Comparison of ENCODE assay signal across 1 cellular context in the genomic region with DNA sequence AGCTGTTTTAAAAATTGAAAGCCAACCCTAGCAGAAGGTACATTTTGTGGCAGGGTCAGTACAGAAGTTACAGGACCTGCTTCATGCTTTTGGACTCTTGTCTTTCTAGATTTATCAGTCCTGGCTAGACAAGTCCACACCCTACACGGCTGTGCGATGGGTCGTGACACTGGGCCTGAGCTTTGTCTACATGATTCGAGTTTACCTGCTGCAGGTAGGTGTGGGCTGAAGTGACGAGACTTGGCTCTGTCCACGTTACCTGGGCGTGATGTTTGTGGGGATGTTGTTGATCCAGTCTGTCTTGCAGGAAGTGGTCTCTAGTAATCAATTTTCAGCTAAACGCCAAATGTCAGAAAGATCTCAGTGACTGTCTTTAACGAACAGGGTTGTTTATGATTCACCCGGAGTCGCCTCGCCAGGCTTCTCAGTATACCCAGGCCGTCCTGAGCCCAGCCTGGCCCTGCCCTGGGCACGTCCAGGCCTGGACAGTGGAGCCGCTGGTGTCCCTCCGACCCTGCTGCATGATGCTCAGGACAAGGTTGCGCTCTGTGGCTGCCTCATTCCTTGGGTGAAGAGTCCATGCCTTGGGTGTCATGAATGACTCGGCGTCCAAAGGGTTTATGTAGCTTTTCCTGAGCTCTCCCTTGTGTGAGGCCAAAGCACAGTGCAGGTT.
TF ChIP-seq lines count a peak whose summit lies in the region.

No MANE protein-coding gene starts in this region.

TF ChIP-seq in WTC11, 78 proteins besides CTCF, POLR2A, EP300 and RAD21 (continued from another document):
- TF ChIP-seq ZBTB21 (CRISPR knock-in tag; IDR thresholded peaks at IDR 0.05; ENCODE audit: borderline replicate concordance) (no peak), SMAD3 (CRISPR knock-in tag; IDR thresholded peaks at IDR 0.05; ENCODE audit: borderline replicate concordance) (no peak), CBFB (CRISPR knock-in tag; IDR thresholded peaks at IDR 0.05; ENCODE audit: low read depth) (no peak), ZNF512 (CRISPR knock-in tag; IDR thresholded peaks at IDR 0.05; ENCODE audit: borderline replicate concordance) (no peak), FOXP4 (CRISPR knock-in tag; IDR thresholded peaks at IDR 0.05) (no peak), ELF4 (CRISPR knock-in tag; IDR thresholded peaks at IDR 0.05; ENCODE audit: low read depth) (no peak)
- TF ChIP-seq, protein P1, sequence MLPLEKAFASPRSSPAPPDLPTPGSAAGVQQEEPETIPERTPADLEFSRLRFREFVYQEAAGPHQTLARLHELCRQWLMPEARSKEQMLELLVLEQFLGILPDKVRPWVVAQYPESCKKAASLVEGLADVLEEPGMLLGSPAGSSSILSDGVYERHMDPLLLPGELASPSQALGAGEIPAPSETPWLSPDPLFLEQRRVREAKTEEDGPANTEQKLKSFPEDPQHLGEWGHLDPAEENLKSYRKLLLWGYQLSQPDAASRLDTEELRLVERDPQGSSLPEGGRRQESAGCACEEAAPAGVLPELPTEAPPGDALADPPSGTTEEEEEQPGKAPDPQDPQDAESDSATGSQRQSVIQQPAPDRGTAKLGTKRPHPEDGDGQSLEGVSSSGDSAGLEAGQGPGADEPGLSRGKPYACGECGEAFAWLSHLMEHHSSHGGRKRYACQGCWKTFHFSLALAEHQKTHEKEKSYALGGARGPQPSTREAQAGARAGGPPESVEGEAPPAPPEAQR (CRISPR knock-in tag; IDR thresholded peaks at IDR 0.05): no peak
- TF ChIP-seq, protein P2, sequence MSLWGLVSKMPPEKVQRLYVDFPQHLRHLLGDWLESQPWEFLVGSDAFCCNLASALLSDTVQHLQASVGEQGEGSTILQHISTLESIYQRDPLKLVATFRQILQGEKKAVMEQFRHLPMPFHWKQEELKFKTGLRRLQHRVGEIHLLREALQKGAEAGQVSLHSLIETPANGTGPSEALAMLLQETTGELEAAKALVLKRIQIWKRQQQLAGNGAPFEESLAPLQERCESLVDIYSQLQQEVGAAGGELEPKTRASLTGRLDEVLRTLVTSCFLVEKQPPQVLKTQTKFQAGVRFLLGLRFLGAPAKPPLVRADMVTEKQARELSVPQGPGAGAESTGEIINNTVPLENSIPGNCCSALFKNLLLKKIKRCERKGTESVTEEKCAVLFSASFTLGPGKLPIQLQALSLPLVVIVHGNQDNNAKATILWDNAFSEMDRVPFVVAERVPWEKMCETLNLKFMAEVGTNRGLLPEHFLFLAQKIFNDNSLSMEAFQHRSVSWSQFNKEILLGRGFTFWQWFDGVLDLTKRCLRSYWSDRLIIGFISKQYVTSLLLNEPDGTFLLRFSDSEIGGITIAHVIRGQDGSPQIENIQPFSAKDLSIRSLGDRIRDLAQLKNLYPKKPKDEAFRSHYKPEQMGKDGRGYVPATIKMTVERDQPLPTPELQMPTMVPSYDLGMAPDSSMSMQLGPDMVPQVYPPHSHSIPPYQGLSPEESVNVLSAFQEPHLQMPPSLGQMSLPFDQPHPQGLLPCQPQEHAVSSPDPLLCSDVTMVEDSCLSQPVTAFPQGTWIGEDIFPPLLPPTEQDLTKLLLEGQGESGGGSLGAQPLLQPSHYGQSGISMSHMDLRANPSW (CRISPR knock-in tag; conservative IDR thresholded peaks at IDR 0.05; ENCODE audit: low read depth): no peak
- TF ChIP-seq, protein P3, sequence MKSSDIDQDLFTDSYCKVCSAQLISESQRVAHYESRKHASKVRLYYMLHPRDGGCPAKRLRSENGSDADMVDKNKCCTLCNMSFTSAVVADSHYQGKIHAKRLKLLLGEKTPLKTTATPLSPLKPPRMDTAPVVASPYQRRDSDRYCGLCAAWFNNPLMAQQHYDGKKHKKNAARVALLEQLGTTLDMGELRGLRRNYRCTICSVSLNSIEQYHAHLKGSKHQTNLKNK (CRISPR knock-in tag; IDR thresholded peaks at IDR 0.05): no peak
- TF ChIP-seq, protein P4, sequence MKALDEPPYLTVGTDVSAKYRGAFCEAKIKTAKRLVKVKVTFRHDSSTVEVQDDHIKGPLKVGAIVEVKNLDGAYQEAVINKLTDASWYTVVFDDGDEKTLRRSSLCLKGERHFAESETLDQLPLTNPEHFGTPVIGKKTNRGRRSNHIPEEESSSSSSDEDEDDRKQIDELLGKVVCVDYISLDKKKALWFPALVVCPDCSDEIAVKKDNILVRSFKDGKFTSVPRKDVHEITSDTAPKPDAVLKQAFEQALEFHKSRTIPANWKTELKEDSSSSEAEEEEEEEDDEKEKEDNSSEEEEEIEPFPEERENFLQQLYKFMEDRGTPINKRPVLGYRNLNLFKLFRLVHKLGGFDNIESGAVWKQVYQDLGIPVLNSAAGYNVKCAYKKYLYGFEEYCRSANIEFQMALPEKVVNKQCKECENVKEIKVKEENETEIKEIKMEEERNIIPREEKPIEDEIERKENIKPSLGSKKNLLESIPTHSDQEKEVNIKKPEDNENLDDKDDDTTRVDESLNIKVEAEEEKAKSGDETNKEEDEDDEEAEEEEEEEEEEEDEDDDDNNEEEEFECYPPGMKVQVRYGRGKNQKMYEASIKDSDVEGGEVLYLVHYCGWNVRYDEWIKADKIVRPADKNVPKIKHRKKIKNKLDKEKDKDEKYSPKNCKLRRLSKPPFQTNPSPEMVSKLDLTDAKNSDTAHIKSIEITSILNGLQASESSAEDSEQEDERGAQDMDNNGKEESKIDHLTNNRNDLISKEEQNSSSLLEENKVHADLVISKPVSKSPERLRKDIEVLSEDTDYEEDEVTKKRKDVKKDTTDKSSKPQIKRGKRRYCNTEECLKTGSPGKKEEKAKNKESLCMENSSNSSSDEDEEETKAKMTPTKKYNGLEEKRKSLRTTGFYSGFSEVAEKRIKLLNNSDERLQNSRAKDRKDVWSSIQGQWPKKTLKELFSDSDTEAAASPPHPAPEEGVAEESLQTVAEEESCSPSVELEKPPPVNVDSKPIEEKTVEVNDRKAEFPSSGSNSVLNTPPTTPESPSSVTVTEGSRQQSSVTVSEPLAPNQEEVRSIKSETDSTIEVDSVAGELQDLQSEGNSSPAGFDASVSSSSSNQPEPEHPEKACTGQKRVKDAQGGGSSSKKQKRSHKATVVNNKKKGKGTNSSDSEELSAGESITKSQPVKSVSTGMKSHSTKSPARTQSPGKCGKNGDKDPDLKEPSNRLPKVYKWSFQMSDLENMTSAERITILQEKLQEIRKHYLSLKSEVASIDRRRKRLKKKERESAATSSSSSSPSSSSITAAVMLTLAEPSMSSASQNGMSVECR (CRISPR knock-in tag; IDR thresholded peaks at IDR 0.05; ENCODE audit: borderline replicate concordance): no peak
